Comparison of ENCODE assay signal across 1 cellular context in the genomic region with DNA sequence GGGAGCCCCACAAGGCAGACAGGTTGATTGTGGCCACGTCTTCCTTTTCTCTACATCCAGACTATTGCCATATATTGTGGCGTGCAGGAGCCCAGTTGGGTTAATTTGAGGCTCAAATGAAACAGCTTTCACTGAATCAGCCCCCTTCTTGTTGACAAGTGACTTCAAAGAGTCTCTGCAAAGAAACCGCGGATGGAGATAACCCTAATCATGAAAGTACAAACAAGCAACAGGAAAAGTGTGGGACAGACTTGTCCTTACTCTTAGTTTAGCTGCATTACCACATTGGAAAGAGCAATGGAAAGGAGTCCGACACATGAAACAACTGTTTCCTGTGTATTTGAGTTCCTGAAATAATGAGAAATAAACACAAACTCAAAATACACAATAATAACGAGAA.
TF ChIP-seq lines count a peak whose summit lies in the region.

No MANE protein-coding gene starts in this region.

TF ChIP-seq in K562, 482 proteins besides CTCF, POLR2A, EP300 and RAD21 (continued from another document and continues in another):
- TF ChIP-seq, protein P1, sequence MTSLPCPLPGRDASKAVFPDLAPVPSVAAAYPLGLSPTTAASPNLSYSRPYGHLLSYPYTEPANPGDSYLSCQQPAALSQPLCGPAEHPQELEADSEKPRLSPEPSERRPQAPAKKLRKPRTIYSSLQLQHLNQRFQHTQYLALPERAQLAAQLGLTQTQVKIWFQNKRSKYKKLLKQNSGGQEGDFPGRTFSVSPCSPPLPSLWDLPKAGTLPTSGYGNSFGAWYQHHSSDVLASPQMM (CRISPR knock-in tag; IDR thresholded peaks at IDR 0.05) = no peak
- TF ChIP-seq RFX5 (IDR thresholded peaks at IDR 0.05; ENCODE audit: low read depth, low read length) = no peak
- TF ChIP-seq, protein P2, sequence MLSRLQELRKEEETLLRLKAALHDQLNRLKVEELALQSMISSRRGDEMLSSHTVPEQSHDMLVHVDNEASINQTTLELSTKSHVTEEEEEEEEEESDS (CRISPR knock-in tag; IDR thresholded peaks at IDR 0.05) = no peak
- no peak for TF ChIP-seq MXI1 (IDR thresholded peaks at IDR 0.05; ENCODE audit: low read depth, low read length)
- TF ChIP-seq ZNF232 (CRISPR knock-in tag; IDR thresholded peaks at IDR 0.05) = no peak
- TF ChIP-seq MED1 (CRISPR knock-in tag; IDR thresholded peaks at IDR 0.05; ENCODE audit: borderline replicate concordance) = no peak
- TF ChIP-seq, protein P3, sequence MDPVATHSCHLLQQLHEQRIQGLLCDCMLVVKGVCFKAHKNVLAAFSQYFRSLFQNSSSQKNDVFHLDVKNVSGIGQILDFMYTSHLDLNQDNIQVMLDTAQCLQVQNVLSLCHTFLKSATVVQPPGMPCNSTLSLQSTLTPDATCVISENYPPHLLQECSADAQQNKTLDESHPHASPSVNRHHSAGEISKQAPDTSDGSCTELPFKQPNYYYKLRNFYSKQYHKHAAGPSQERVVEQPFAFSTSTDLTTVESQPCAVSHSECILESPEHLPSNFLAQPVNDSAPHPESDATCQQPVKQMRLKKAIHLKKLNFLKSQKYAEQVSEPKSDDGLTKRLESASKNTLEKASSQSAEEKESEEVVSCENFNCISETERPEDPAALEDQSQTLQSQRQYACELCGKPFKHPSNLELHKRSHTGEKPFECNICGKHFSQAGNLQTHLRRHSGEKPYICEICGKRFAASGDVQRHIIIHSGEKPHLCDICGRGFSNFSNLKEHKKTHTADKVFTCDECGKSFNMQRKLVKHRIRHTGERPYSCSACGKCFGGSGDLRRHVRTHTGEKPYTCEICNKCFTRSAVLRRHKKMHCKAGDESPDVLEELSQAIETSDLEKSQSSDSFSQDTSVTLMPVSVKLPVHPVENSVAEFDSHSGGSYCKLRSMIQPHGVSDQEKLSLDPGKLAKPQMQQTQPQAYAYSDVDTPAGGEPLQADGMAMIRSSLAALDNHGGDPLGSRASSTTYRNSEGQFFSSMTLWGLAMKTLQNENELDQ (CRISPR knock-in tag; IDR thresholded peaks at IDR 0.05; ENCODE audit: borderline replicate concordance) = no peak
- no peak for TF ChIP-seq NFE2 (IDR thresholded peaks at IDR 0.05; ENCODE audit: low read depth)
- TF ChIP-seq ARID2 (IDR thresholded peaks at IDR 0.05) = no peak
- no peak for TF ChIP-seq ZNF184 (CRISPR knock-in tag; IDR thresholded peaks at IDR 0.05)
- TF ChIP-seq PHF8 (IDR thresholded peaks at IDR 0.05; ENCODE audit: borderline replicate concordance, low read length) = no peak
- no peak for TF ChIP-seq NONO (IDR thresholded peaks at IDR 0.05; ENCODE audit: low read depth in 2 of 2, low read length in 1 of 2)
- TF ChIP-seq SMARCE1 (IDR thresholded peaks at IDR 0.05) = no peak
- no peak for TF ChIP-seq NFATC3 (IDR thresholded peaks at IDR 0.05)
- TF ChIP-seq, protein P4, sequence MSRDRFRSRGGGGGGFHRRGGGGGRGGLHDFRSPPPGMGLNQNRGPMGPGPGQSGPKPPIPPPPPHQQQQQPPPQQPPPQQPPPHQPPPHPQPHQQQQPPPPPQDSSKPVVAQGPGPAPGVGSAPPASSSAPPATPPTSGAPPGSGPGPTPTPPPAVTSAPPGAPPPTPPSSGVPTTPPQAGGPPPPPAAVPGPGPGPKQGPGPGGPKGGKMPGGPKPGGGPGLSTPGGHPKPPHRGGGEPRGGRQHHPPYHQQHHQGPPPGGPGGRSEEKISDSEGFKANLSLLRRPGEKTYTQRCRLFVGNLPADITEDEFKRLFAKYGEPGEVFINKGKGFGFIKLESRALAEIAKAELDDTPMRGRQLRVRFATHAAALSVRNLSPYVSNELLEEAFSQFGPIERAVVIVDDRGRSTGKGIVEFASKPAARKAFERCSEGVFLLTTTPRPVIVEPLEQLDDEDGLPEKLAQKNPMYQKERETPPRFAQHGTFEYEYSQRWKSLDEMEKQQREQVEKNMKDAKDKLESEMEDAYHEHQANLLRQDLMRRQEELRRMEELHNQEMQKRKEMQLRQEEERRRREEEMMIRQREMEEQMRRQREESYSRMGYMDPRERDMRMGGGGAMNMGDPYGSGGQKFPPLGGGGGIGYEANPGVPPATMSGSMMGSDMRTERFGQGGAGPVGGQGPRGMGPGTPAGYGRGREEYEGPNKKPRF (IDR thresholded peaks at IDR 0.05; ENCODE audit: low read depth, low read length) = no peak
- TF ChIP-seq SAFB (IDR thresholded peaks at IDR 0.05; ENCODE audit: borderline replicate concordance, low read depth, low read length) = no peak
- TF ChIP-seq POLR2AphosphoS5 (IDR thresholded peaks at IDR 0.05; ENCODE audit: control insufficient read depth, insufficient read depth, low read depth, low read length) = 0 out of 2 replicates have a peak, but pooled peaks have one; percentile 30
- no peak for TF ChIP-seq MAFG (tag; conservative IDR thresholded peaks at IDR 0.05)
- no peak for TF ChIP-seq GATAD2B (IDR thresholded peaks at IDR 0.05; ENCODE audit: borderline replicate concordance)
- TF ChIP-seq PHTF2 (CRISPR knock-in tag; IDR thresholded peaks at IDR 0.05) = no peak
- TF ChIP-seq ZC3H4 (CRISPR knock-in tag; IDR thresholded peaks at IDR 0.05; ENCODE audit: borderline replicate concordance) = no peak
- no peak for TF ChIP-seq PHB (CRISPR knock-in tag; IDR thresholded peaks at IDR 0.05)
- TF ChIP-seq ZNF282 (CRISPR knock-in tag; IDR thresholded peaks at IDR 0.05) = no peak
- no peak for TF ChIP-seq ZKSCAN3 (CRISPR knock-in tag; IDR thresholded peaks at IDR 0.05)
- TF ChIP-seq GABPB1 (CRISPR knock-in tag; IDR thresholded peaks at IDR 0.05) = no peak
- TF ChIP-seq, protein P5, sequence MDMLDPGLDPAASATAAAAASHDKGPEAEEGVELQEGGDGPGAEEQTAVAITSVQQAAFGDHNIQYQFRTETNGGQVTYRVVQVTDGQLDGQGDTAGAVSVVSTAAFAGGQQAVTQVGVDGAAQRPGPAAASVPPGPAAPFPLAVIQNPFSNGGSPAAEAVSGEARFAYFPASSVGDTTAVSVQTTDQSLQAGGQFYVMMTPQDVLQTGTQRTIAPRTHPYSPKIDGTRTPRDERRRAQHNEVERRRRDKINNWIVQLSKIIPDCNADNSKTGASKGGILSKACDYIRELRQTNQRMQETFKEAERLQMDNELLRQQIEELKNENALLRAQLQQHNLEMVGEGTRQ (CRISPR knock-in tag; IDR thresholded peaks at IDR 0.05) = no peak
- TF ChIP-seq RFX1 (IDR thresholded peaks at IDR 0.05) = no peak
- TF ChIP-seq HMG20A (CRISPR knock-in tag; conservative IDR thresholded peaks at IDR 0.05) = no peak
- TF ChIP-seq, protein P6, sequence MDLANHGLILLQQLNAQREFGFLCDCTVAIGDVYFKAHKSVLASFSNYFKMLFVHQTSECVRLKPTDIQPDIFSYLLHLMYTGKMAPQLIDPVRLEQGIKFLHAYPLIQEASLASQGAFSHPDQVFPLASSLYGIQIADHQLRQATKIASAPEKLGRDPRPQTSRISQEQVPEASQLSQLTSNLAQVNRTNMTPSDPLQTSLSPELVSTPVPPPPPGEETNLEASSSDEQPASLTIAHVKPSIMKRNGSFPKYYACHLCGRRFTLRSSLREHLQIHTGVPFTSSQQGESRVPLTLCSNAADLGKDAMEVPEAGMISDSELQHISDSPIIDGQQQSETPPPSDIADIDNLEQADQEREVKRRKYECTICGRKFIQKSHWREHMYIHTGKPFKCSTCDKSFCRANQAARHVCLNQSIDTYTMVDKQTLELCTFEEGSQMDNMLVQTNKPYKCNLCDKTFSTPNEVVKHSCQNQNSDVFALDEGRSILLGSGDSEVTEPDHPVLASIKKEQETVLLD (IDR thresholded peaks at IDR 0.05) = no peak
- no peak for TF ChIP-seq NFIC (IDR thresholded peaks at IDR 0.05)
- TF ChIP-seq MYC (IDR thresholded peaks at IDR 0.05; ENCODE audit: low read depth, low read length) = no peak
- no peak for TF ChIP-seq MYC (CRISPR knock-in tag; IDR thresholded peaks at IDR 0.05; ENCODE audit: borderline replicate concordance, low read depth)
- TF ChIP-seq KAT7 (CRISPR knock-in tag; IDR thresholded peaks at IDR 0.05; ENCODE audit: borderline replicate concordance) = no peak
- peak; percentile 75 for TF ChIP-seq ZNF766 (CRISPR knock-in tag; conservative IDR thresholded peaks at IDR 0.05)
- no peak for TF ChIP-seq RHOXF2B (CRISPR knock-in tag; conservative IDR thresholded peaks at IDR 0.05)
- TF ChIP-seq RB1 (IDR thresholded peaks at IDR 0.05; ENCODE audit: low read depth) = no peak
- peak; percentile 65 for TF ChIP-seq NCOR1 (IDR thresholded peaks at IDR 0.05)
- peak in 1 of 2 experiments; percentile 80; a peak in 1 of 4 replicates for TF ChIP-seq RCOR1 (IDR thresholded peaks at IDR 0.05; ENCODE audit: borderline replicate concordance in 1 of 2, low read depth in 2 of 2, low read length in 2 of 2)
- no peak for TF ChIP-seq ZNF764 (CRISPR knock-in tag; IDR thresholded peaks at IDR 0.05; ENCODE audit: low read depth)
- TF ChIP-seq, protein P7, sequence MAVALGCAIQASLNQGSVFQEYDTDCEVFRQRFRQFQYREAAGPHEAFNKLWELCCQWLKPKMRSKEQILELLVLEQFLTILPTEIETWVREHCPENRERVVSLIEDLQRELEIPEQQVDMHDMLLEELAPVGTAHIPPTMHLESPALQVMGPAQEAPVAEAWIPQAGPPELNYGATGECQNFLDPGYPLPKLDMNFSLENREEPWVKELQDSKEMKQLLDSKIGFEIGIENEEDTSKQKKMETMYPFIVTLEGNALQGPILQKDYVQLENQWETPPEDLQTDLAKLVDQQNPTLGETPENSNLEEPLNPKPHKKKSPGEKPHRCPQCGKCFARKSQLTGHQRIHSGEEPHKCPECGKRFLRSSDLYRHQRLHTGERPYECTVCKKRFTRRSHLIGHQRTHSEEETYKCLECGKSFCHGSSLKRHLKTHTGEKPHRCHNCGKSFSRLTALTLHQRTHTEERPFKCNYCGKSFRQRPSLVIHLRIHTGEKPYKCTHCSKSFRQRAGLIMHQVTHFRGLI (CRISPR knock-in tag; IDR thresholded peaks at IDR 0.05) = no peak
- no peak for TF ChIP-seq TRIM28 (IDR thresholded peaks at IDR 0.05)
- peak; percentile 58; the same call in 1 of the 2 replicates for TF ChIP-seq SMARCA4 (IDR thresholded peaks at IDR 0.05)
- TF ChIP-seq ZKSCAN8 (CRISPR knock-in tag; IDR thresholded peaks at IDR 0.05) = peak; percentile 45; the same call in 1 of the 2 replicates
- no peak for TF ChIP-seq NFYB (IDR thresholded peaks at IDR 0.05; ENCODE audit: extremely low read depth, insufficient read length)
- no peak for TF ChIP-seq HNRNPUL1 (IDR thresholded peaks at IDR 0.05; ENCODE audit: low read length)
- TF ChIP-seq CHD2 (IDR thresholded peaks at IDR 0.05; ENCODE audit: low read depth, low read length) = no peak
- TF ChIP-seq ZNF23 (CRISPR knock-in tag; IDR thresholded peaks at IDR 0.05) = no peak
- no peak for TF ChIP-seq ZNF263 (CRISPR knock-in tag; IDR thresholded peaks at IDR 0.05; ENCODE audit: borderline replicate concordance)
- TF ChIP-seq MTA2 (IDR thresholded peaks at IDR 0.05; ENCODE audit: low read depth) = no peak
- no peak for TF ChIP-seq CCAR2 (IDR thresholded peaks at IDR 0.05; ENCODE audit: low read depth, low read length)
- no peak for TF ChIP-seq CEBPG (CRISPR knock-in tag; IDR thresholded peaks at IDR 0.05)
- TF ChIP-seq CEBPG (tag; conservative IDR thresholded peaks at IDR 0.05 in 1 of 2, IDR thresholded peaks at IDR 0.05 in 1 of 2) = no peak
- no peak for TF ChIP-seq NR3C1 (CRISPR knock-in tag; IDR thresholded peaks at IDR 0.05)
- TF ChIP-seq, protein P8, sequence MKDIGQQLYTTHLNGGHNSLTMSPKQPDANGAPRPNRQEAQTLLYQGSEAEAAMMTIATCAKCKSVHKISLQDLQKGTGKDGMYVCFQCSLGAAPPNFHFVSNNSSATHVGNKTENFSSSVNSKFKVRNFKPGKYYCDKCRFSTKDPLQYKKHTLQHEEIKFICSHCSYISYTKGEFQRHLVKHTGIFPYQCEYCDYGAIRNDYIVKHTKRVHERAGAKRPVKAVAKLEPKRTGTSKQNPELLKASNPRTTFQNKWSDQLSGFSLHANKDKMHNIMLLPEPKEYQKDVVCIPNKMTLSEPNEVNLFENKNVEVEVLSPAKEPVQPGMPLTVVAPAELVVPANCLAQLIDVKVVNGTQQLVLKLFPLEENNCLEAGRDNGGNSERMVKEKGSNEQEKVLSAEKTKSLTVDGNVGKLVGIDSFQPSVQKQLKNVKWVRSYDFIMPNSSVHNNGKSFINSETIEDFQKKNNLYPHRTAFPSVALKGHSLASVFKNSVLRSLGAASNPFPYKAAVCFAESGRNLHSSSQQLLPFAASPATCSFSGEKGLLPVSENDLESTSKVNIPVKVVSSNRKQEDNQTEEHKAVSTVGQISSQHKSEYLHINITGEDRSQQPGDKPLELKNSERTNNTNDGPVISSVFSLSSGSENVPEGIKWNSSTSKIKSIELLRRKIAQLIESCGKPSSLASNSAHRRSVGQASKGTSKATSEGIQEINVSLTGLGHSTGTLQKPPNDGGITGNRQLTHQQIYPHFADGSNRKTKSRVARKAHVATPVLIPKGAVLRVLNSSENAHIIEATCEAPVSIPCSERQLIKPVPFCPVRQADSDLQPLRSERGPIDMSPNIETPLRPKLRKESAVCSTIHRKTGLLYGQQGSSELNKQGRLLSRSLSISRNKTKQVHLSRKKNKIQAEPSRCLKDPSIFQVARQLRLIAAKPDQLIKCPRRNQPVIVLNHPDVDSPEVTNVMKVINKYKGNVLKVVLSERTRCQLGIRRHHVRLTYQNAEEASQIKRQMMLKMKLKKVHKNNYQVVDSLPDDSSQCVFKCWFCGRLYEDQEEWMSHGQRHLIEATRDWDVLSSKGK (CRISPR knock-in tag; IDR thresholded peaks at IDR 0.05) = no peak
- no peak for TF ChIP-seq ATF7 (IDR thresholded peaks at IDR 0.05)
- no peak for TF ChIP-seq ZFPM2 (CRISPR knock-in tag; IDR thresholded peaks at IDR 0.05)
- TF ChIP-seq RBM22 (IDR thresholded peaks at IDR 0.05; ENCODE audit: low read depth, low read length, poor library complexity, severe bottlenecking) = no peak
- TF ChIP-seq ZNF644 (tag; IDR thresholded peaks at IDR 0.05; ENCODE audit: low read depth) = no peak
- TF ChIP-seq, protein P9, sequence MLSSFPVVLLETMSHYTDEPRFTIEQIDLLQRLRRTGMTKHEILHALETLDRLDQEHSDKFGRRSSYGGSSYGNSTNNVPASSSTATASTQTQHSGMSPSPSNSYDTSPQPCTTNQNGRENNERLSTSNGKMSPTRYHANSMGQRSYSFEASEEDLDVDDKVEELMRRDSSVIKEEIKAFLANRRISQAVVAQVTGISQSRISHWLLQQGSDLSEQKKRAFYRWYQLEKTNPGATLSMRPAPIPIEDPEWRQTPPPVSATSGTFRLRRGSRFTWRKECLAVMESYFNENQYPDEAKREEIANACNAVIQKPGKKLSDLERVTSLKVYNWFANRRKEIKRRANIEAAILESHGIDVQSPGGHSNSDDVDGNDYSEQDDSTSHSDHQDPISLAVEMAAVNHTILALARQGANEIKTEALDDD (IDR thresholded peaks at IDR 0.05) = peak; percentile 18; the same call in 1 of the 2 replicates
- TF ChIP-seq ZNF695 (CRISPR knock-in tag; IDR thresholded peaks at IDR 0.05) = no peak
